Comparison of ENCODE assay signal across 8 cellular contexts in the genomic region with DNA sequence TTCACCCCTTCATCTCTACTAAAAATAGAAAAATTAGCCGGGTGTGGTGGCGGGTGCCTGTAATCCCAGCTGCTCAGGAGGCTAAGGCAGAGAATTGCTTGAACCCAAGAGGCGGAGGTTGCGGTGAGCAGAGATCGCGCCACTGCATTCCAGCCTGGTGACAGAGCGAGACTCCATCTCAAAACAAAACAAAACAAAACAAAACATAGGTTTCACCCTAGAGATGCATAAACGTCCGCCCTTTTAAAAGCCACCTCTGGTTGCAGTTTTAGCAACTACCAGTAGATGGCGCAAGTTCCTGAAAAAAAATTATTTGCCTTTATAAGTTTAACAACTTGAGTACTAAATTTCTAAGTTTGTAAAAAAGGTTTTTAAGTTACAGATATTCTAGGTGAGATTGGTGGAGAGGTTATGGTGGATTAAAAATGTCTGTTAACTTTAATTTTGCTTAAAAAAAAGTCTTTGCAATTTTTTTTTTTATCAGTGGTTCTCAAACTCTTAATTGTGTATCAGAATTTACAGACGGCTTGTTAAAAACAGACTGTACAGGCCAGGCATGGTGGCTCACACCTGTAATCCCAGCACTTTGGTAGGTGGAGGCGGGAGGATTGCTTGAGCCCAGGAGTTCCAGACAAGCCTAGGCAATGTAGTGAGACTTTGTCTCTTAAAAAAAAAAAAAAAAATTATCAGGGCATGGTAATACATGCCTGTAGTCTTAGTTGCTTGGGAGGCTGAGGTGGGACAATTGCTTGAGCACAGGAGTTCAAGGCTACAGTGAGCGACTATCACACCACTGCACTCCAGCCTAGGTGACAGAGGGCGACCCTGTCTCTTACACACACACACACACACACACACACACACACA. TPM values are rescaled to one million over a fixed set of nuclear protein-coding genes. Genes with fewer than 3 reads are reported as not detected.
DNase-seq lines count a peak whose midpoint lies in the region; ATAC-seq and TF ChIP-seq lines count a peak whose summit lies in the region.

No MANE protein-coding gene starts in this region.

- H3K36me3 ChIP-seq in adipocyte (ENCODE audit: control insufficient read depth, insufficient read depth, low read length, severe bottlenecking) (peaks cover 3% of the 10 kb centered on the region), hepatocyte (replicated peaks; ENCODE audit: insufficient read depth, low read depth) (no peaks in the 10 kb centered on the region), spleen (peaks cover 0 to 44% (median 5%) of the 10 kb centered on the region in 6 donors)

- peak overlapping the region; percentile 20 for H3K9ac ChIP-seq in adipocyte (ENCODE audit: low read length)

- H3K9me3 ChIP-seq in adipocyte (ENCODE audit: control insufficient read depth, low read length) (no peaks in the 10 kb centered on the region), hepatocyte (ENCODE audit: low read depth) (no peaks in the 10 kb centered on the region), spleen (no peaks in the 10 kb centered on the region)

- peaks cover 15% of the 10 kb centered on the region for H3K79me2 ChIP-seq in hepatocyte

- H4K20me1 ChIP-seq in hepatocyte (ENCODE audit: insufficient read depth, poor library complexity, severe bottlenecking): no peaks in the 10 kb centered on the region

- H3K9me2 ChIP-seq in hepatocyte (replicated peaks; ENCODE audit: insufficient read depth): no peaks in the 10 kb centered on the region

- TF ChIP-seq POLR2A in spleen (IDR thresholded peaks at IDR 0.05): no peak

- in situ Hi-C loops in SK-MEL-5 (cut with HindIII; ENCODE audit: low pct_unique_long_range_greater_than_20kb, low sequenced_read_pairs): loop anchor here (25.0 kb wide), 1 partner anchor 309 kb away; no protein-coding TSS in a partner anchor

- WGBS in hepatocyte (ENCODE audit: low lambda C conversion rate, missing lambda C conversion rate): 55% methylated on average over 14 of the region's 14 CpGs
- 47 to 65% (median 52%) methylated on average over 14 of the region's 14 CpGs for WGBS in spleen, 5 donors

- intact Hi-C loops in spleen (cut with DNase I; ENCODE audit: low total_unique reads): loop anchor here (10.0 kb wide), 1 partner anchor 302 kb away; no protein-coding TSS in a partner anchor

- peaks cover 7% of the 10 kb centered on the region for H3K4me1 ChIP-seq in adipocyte (ENCODE audit: control insufficient read depth, insufficient read depth, low read length)
- H3K4me1 ChIP-seq in hepatocyte (ENCODE audit: insufficient read depth): no peaks in the 10 kb centered on the region
- H3K4me1 ChIP-seq in spleen: peaks cover 0 to 48% (median 26%) of the 10 kb centered on the region in 6 donors

- TF ChIP-seq CTCF in hepatocyte (IDR thresholded peaks at IDR 0.05; ENCODE audit: poor library complexity) (peak; percentile 81), spleen (IDR thresholded peaks at IDR 0.05 in 8 of 11, conservative IDR thresholded peaks at IDR 0.05 in 3 of 11) (peak; percentile 70 to 90 (median 86))

- H3K4me2 ChIP-seq in hepatocyte: no peak overlapping the region

- H2AFZ ChIP-seq in hepatocyte: no peak overlapping the region

- DNase-seq in EL (peak; percentile 60), HT1080 (ENCODE audit: low read depth) (peak; percentile 72), SK-MEL-5 (ENCODE audit: low read depth, low spot score) (peak; percentile 57), adipocyte (ENCODE audit: low read depth) (peak; percentile 77), hepatocyte (ENCODE audit: low spot score) (peak; percentile 51), spleen (no peak)

- H3K27me3 ChIP-seq in adipocyte (replicated peaks; ENCODE audit: control insufficient read depth, insufficient read depth, low read length): no peaks in the 10 kb centered on the region
- no peaks in the 10 kb centered on the region for H3K27me3 ChIP-seq in hepatocyte
- H3K27me3 ChIP-seq in spleen (replicated peaks in 1 of 7): no peaks in the 10 kb centered on the region

- H3K4me3 ChIP-seq in adipocyte (ENCODE audit: low read length) (no peak overlapping the region), hepatocyte (no peak overlapping the region), spleen (no peak overlapping the region)

- ATAC-seq in HG03025 (IDR thresholded peaks at IDR 0.05; ENCODE audit: low FRiP score, unreplicated experiment): no peak
- ATAC-seq in GM19467 (IDR thresholded peaks at IDR 0.05; ENCODE audit: unreplicated experiment): no peak

- H3K27ac ChIP-seq in hepatocyte (no peak overlapping the region), spleen (no peak overlapping the region)

RNA-seq across cellular contexts. Expression of gene NAA16, which starts 42.1 kb away (rescaled TPM):
- total RNA-seq in HT1080 (2014; rRNA removed; shearing (Covaris generic)): 4.8 and 8.2 TPM in 2 replicates
- 6.2 and 7.8 TPM in 2 replicates for polyA plus RNA-seq in HT1080 (2015; cell fraction: cytosol; rRNA removed)
- 25.9 and 35.2 TPM in 2 replicates for polyA plus RNA-seq in HT1080 (2015; cell fraction: nucleus; rRNA removed)
- total RNA-seq in SK-MEL-5 (2014; rRNA removed; shearing (Covaris generic)): 4.2 and 6.7 TPM in 2 replicates
- 8.4 and 8.7 TPM in 2 replicates for polyA plus RNA-seq in SK-MEL-5 (2015; cell fraction: cytosol; rRNA removed)
- 47.1 and 65.9 TPM in 2 replicates for polyA plus RNA-seq in SK-MEL-5 (2015; cell fraction: nucleus; rRNA removed)
- 16.2 and 24.5 TPM in 2 replicates for total RNA-seq in hepatocyte
- polyA plus RNA-seq in hepatocyte: 10.7 and 12.0 TPM in 2 replicates
- 10 to 100 TPM; 22.9 to 45.3 (median 27.7) TPM for total RNA-seq in spleen
- polyA plus RNA-seq in spleen: 10 to 100 TPM in 2 of 3 donors, 1 to 10 TPM in 1; 8.1 to 10.2 (median 10.1) TPM
